21 cellular contexts compared by ENCODE assay signal in the genomic region with DNA sequence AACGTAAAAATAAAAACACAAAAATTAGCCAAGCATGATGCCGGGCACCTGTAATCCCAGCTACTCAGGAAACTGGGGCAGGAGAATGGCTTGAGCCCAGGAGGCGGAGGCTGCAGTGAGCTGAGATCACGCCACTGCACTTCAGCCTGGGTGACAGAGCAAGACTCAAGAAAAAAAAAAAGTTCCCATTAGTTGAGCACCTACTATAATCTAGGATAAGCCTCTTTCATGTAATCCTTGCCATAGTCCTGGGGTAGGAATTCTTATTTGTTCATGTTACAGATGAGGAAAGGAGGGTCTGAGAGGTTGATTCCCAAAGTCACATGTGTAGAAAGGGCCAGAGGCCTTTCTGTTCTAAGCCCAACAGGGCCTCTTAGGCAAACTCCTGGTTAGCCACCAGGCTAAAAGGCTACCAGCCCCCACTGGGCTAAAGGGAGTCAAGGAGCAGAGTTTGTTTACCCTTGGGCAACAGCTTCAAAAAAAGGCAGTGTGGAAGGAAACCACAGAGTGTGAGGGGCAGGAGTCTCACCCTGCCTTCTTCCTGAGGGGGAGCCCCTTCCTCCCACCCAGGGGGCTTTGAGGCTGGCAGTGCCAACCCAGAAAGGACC. TPM values are rescaled to one million over a fixed set of nuclear protein-coding genes. Genes with fewer than 3 reads are reported as not detected.
DNase-seq lines count a peak whose midpoint lies in the region; ATAC-seq and TF ChIP-seq lines count a peak whose summit lies in the region.
"Had no signal": no experiment of that assay in that cellular context is flagged by ENCODE, and none has a peak within 500 bp of the region (broad histone marks: within the 10 kb centered on the region; RNA-seq: fewer than 3 reads in every experiment).

No MANE protein-coding gene starts in this region.

- peaks cover 5% of the 10 kb centered on the region for H3K4me1 Mint-ChIP-seq in activated T-helper 1 cell treated with anti-CD3 and anti-CD28 coated beads, Interleukin-12 subunit alpha, Interleukin-12 subunit beta, Interleukin-2, Interleukin-4 antibody, amounts not matched to agents 30 ng/mL and 10 ng/mL and 1 ng/mL, durations not matched to agents 14 hours and 24 hours and 36 hours (ENCODE audit: low read depth)

- no peak overlapping the region for H4K5ac ChIP-seq in mesendoderm (ENCODE audit: low read length)

- no peak overlapping the region for H3K4me2 ChIP-seq in mesendoderm (ENCODE audit: low read length)
- H3K4me2 ChIP-seq: smooth muscle cell had no signal

- no peak overlapping the region for H4K8ac ChIP-seq in mesendoderm (ENCODE audit: low read depth, low read length)

- intact Hi-C loops in activated T-helper 1 cell treated with anti-CD3 and anti-CD28 coated beads, Interleukin-12 subunit alpha, Interleukin-12 subunit beta, Interleukin-2, Interleukin-4 antibody, amounts not matched to agents 30 ng/mL and 10 ng/mL and 1 ng/mL, durations not matched to agents 14 hours and 24 hours and 36 hours (cut with micrococcal nuclease): no loop called here

- H3K79me2 ChIP-seq in mesendoderm (ENCODE audit: control insufficient read depth, insufficient read depth, low read length): no peaks in the 10 kb centered on the region

- H3K27ac ChIP-seq in mesendoderm (ENCODE audit: low read depth, low read length) (no peak overlapping the region), upper lobe of left lung (no peak overlapping the region)
- H3K27ac ChIP-seq: RWPE1, vagina had no signal

- no peak overlapping the region for H2BK120ac ChIP-seq in mesendoderm (ENCODE audit: low read depth, low read length)

- H3K4me3 ChIP-seq in mesendoderm (ENCODE audit: low read length) (no peak overlapping the region), upper lobe of left lung (no peak overlapping the region)
- H3K4me3 ChIP-seq: smooth muscle cell, vagina had no signal

- H3K79me1 ChIP-seq in mesendoderm (ENCODE audit: low read length): no peaks in the 10 kb centered on the region

- in situ Hi-C loops in KBM-7 (cut with MboI; ENCODE audit: low pct_unique_long_range_greater_than_20kb, low sequenced_read_pairs): no loop called here

- no peak overlapping the region for H2BK15ac ChIP-seq in mesendoderm (replicated peaks; ENCODE audit: low read depth)

- H3K9me3 ChIP-seq in upper lobe of left lung: no peaks in the 10 kb centered on the region
- H3K9me3 ChIP-seq: vagina had no signal

- no peaks in the 10 kb centered on the region for H3K9me3 Mint-ChIP-seq in activated T-helper 1 cell treated with anti-CD3 and anti-CD28 coated beads, Interleukin-12 subunit alpha, Interleukin-12 subunit beta, Interleukin-2, Interleukin-4 antibody, amounts not matched to agents 30 ng/mL and 10 ng/mL and 1 ng/mL, durations not matched to agents 14 hours and 24 hours and 36 hours
- H3K9me3 Mint-ChIP-seq: stimulated activated naive CD8-positive, alpha-beta T cell treated with anti-CD3 and anti-CD28 coated beads, Interleukin-15, Interleukin-2, amounts not matched to agents 100 ng/mL and 50 ng/mL, for 24 hours; T-helper 1 cell treated with Interleukin-12 subunit alpha and Interleukin-12 subunit beta and Interleukin-4 antibody, amounts not matched to agents 30 μg/mL and 1 μg/mL, for 36 hours had no signal

- H3K4me3 Mint-ChIP-seq in activated T-helper 1 cell treated with anti-CD3 and anti-CD28 coated beads, Interleukin-12 subunit alpha, Interleukin-12 subunit beta, Interleukin-2, Interleukin-4 antibody, amounts not matched to agents 30 ng/mL and 10 ng/mL and 1 ng/mL, durations not matched to agents 14 hours and 24 hours and 36 hours: no peak overlapping the region
- H3K4me3 Mint-ChIP-seq: activated CD4-positive, alpha-beta T cell treated with anti-CD3 and anti-CD28 coated beads for 36 hours; activated naive CD8-positive, alpha-beta T cell; stimulated activated naive CD8-positive, alpha-beta T cell treated with anti-CD3 and anti-CD28 coated beads, Interleukin-15, Interleukin-2, amounts not matched to agents 100 ng/mL and 50 ng/mL, for 24 hours; T-helper 1 cell treated with Interleukin-12 subunit alpha and Interleukin-12 subunit beta and Interleukin-4 antibody, amounts not matched to agents 30 μg/mL and 1 μg/mL, for 36 hours had no signal

- H3K4me1 ChIP-seq in mesendoderm (ENCODE audit: control insufficient read depth, low read depth, low read length) (no peaks in the 10 kb centered on the region), upper lobe of left lung (peaks cover 10 to 15% (median 14%) of the 10 kb centered on the region in 4 donors)

- no peak overlapping the region for H3K56ac ChIP-seq in mesendoderm (ENCODE audit: low read length)

- H3K23ac ChIP-seq in mesendoderm (ENCODE audit: low read length): no peak overlapping the region

- H3K36me3 ChIP-seq in mesendoderm (ENCODE audit: control insufficient read depth, insufficient read depth, low read length) (no peaks in the 10 kb centered on the region), upper lobe of left lung (no peaks in the 10 kb centered on the region)
- H3K36me3 ChIP-seq: vagina had no signal

- TF ChIP-seq POLR2A in upper lobe of left lung (IDR thresholded peaks at IDR 0.05): no peak

- H2BK5ac ChIP-seq in mesendoderm (ENCODE audit: low read length): no peak overlapping the region

- H3K4ac ChIP-seq in mesendoderm (ENCODE audit: low read depth, low read length): no peak overlapping the region

- no peak overlapping the region for H3K9ac ChIP-seq in mesendoderm (ENCODE audit: low read length)

- peak; percentile 33 for DNase-seq in D341Med (ENCODE audit: low spot score)
- DNase-seq in KBM-7: peak; percentile 64
- DNase-seq in amniotic epithelial cell (ENCODE audit: low read depth): peak; percentile 33
- peak; percentile 48 for DNase-seq in mesendoderm
- DNase-seq in upper lobe of left lung: no peak
- no peak for DNase-seq in activated T-helper 1 cell treated with anti-CD3 and anti-CD28 coated beads, Interleukin-12 subunit alpha, Interleukin-12 subunit beta, Interleukin-2, Interleukin-4 antibody, amounts not matched to agents 30 ng/mL and 10 ng/mL and 1 ng/mL, durations not matched to agents 14 hours and 24 hours and 36 hours (ENCODE audit: low spot score)
- DNase-seq in dermis blood vessel endothelial cell: no peak
- DNase-seq: activated CD4-positive, alpha-beta T cell treated with anti-CD3 and anti-CD28 coated beads for 36 hours; activated T-cell treated with anti-CD3 and anti-CD28 coated beads for 4 hours; DMS79; midbrain; NCI-H187 treated with DMSO at 0.1 percent for 48 hours; NCI-H524 treated with DMSO at 0.1 percent for 48 hours had no signal

- no peak overlapping the region for H2AK5ac ChIP-seq in mesendoderm (ENCODE audit: low read length)

- TF ChIP-seq EP300 in upper lobe of left lung (IDR thresholded peaks at IDR 0.05): no peak

- no peaks in the 10 kb centered on the region for H3K36me3 Mint-ChIP-seq in activated T-helper 1 cell treated with anti-CD3 and anti-CD28 coated beads, Interleukin-12 subunit alpha, Interleukin-12 subunit beta, Interleukin-2, Interleukin-4 antibody, amounts not matched to agents 30 ng/mL and 10 ng/mL and 1 ng/mL, durations not matched to agents 14 hours and 24 hours and 36 hours (ENCODE audit: low read depth)
- H3K36me3 Mint-ChIP-seq: activated naive CD8-positive, alpha-beta T cell had no signal

- H3K27ac Mint-ChIP-seq in activated T-helper 1 cell treated with anti-CD3 and anti-CD28 coated beads, Interleukin-12 subunit alpha, Interleukin-12 subunit beta, Interleukin-2, Interleukin-4 antibody, amounts not matched to agents 30 ng/mL and 10 ng/mL and 1 ng/mL, durations not matched to agents 14 hours and 24 hours and 36 hours: no peak overlapping the region
- H3K27ac Mint-ChIP-seq: activated CD4-positive, alpha-beta T cell treated with anti-CD3 and anti-CD28 coated beads for 36 hours; activated naive CD8-positive, alpha-beta T cell; stimulated activated naive CD8-positive, alpha-beta T cell treated with anti-CD3 and anti-CD28 coated beads, Interleukin-15, Interleukin-2, amounts not matched to agents 100 ng/mL and 50 ng/mL, for 24 hours; T-helper 1 cell treated with Interleukin-12 subunit alpha and Interleukin-12 subunit beta and Interleukin-4 antibody, amounts not matched to agents 30 μg/mL and 1 μg/mL, for 36 hours had no signal

- no peak for ATAC-seq in upper lobe of left lung (ENCODE audit: low FRiP score in 2 of 2)
- no peak for ATAC-seq in GM21528 (IDR thresholded peaks at IDR 0.05; ENCODE audit: low FRiP score, unreplicated experiment)
- ATAC-seq: activated CD4-positive, alpha-beta T cell treated with anti-CD3 and anti-CD28 coated beads for 36 hours; HCT116 had no signal

- H3K27me3 Mint-ChIP-seq in activated T-helper 1 cell treated with anti-CD3 and anti-CD28 coated beads, Interleukin-12 subunit alpha, Interleukin-12 subunit beta, Interleukin-2, Interleukin-4 antibody, amounts not matched to agents 30 ng/mL and 10 ng/mL and 1 ng/mL, durations not matched to agents 14 hours and 24 hours and 36 hours (ENCODE audit: insufficient read depth): peaks cover 8% of the 10 kb centered on the region

- no peak overlapping the region for H3K18ac ChIP-seq in mesendoderm (ENCODE audit: low read length)

- no CpG with 5 or more reads among the region's 4 CpGs for WGBS in mesendoderm (ENCODE audit: extremely low coverage, insufficient coverage, low lambda C conversion rate)
- 93 to 94% methylated on average over 4 of the region's 4 CpGs for WGBS in upper lobe of left lung, 2 donors

- H3K27me3 ChIP-seq in mesendoderm (ENCODE audit: insufficient read depth, low read length, poor library complexity): no peaks in the 10 kb centered on the region
- H3K27me3 ChIP-seq in upper lobe of left lung: no peaks in the 10 kb centered on the region
- H3K27me3 ChIP-seq: vagina had no signal

- TF ChIP-seq CTCF in upper lobe of left lung (IDR thresholded peaks at IDR 0.05): no peak

RNA-seq across cellular contexts. Expression of a gene that starts 21.6 kb away (rescaled TPM):
- polyA plus RNA-seq in mesendoderm (2013, experiment 1 of 2): 124 TPM
- 125 TPM for polyA plus RNA-seq in mesendoderm (2013, experiment 2 of 2)
- total RNA-seq in upper lobe of left lung: 100 to 1,000 TPM in 5 of 6 donors, 10 to 100 TPM in 1; 94.1 to 345 (median 123) TPM
- 151 and 154 TPM in 2 replicates for total RNA-seq in activated T-helper 1 cell treated with anti-CD3 and anti-CD28 coated beads, Interleukin-12 subunit alpha, Interleukin-12 subunit beta, Interleukin-2, Interleukin-4 antibody, amounts not matched to agents 30 ng/mL and 10 ng/mL and 1 ng/mL, durations not matched to agents 14 hours and 24 hours and 36 hours
- 127 and 141 TPM in 2 replicates for total RNA-seq in dermis blood vessel endothelial cell

Comparison
In these comparisons a context has a peak if more than half of its experiments do, and no peak if none do; other contexts are left out.
1. DNase-seq: peak in D341Med (single experiment), KBM-7 (single experiment), amniotic epithelial cell (single experiment) and mesendoderm (single experiment); none in upper lobe of left lung (0 of 2), activated T-helper 1 cell treated with anti-CD3 and anti-CD28 coated beads, Interleukin-12 subunit alpha, Interleukin-12 subunit beta, Interleukin-2, Interleukin-4 antibody, amounts not matched to agents 30 ng/mL and 10 ng/mL and 1 ng/mL, durations not matched to agents 14 hours and 24 hours and 36 hours (single experiment) and dermis blood vessel endothelial cell (single experiment).